ENCODE assay signal across 1 cellular context in genomic region chr13:20414475-20415287, GRCh38.
TF ChIP-seq lines count a peak whose summit lies in the region.

No MANE protein-coding gene starts in this region.

TF ChIP-seq in GM23338, 12 proteins besides CTCF, POLR2A, EP300 and RAD21 (continued from another document):
- no peak for TF ChIP-seq ZNF462 (CRISPR knock-in tag; IDR thresholded peaks at IDR 0.05)
- TF ChIP-seq POLR2AphosphoS5 (IDR thresholded peaks at IDR 0.05; ENCODE audit: low read depth) = no peak
- no peak for TF ChIP-seq ZNF114 (CRISPR knock-in tag; IDR thresholded peaks at IDR 0.05)
- no peak for TF ChIP-seq CREB1 (CRISPR knock-in tag; IDR thresholded peaks at IDR 0.05; ENCODE audit: low read depth)
- TF ChIP-seq, protein P1, sequence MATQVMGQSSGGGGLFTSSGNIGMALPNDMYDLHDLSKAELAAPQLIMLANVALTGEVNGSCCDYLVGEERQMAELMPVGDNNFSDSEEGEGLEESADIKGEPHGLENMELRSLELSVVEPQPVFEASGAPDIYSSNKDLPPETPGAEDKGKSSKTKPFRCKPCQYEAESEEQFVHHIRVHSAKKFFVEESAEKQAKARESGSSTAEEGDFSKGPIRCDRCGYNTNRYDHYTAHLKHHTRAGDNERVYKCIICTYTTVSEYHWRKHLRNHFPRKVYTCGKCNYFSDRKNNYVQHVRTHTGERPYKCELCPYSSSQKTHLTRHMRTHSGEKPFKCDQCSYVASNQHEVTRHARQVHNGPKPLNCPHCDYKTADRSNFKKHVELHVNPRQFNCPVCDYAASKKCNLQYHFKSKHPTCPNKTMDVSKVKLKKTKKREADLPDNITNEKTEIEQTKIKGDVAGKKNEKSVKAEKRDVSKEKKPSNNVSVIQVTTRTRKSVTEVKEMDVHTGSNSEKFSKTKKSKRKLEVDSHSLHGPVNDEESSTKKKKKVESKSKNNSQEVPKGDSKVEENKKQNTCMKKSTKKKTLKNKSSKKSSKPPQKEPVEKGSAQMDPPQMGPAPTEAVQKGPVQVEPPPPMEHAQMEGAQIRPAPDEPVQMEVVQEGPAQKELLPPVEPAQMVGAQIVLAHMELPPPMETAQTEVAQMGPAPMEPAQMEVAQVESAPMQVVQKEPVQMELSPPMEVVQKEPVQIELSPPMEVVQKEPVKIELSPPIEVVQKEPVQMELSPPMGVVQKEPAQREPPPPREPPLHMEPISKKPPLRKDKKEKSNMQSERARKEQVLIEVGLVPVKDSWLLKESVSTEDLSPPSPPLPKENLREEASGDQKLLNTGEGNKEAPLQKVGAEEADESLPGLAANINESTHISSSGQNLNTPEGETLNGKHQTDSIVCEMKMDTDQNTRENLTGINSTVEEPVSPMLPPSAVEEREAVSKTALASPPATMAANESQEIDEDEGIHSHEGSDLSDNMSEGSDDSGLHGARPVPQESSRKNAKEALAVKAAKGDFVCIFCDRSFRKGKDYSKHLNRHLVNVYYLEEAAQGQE (IDR thresholded peaks at IDR 0.05; ENCODE audit: unreplicated experiment) = no peak
- no peak for TF ChIP-seq ZNF331 (CRISPR knock-in tag; IDR thresholded peaks at IDR 0.05; ENCODE audit: low read depth)
- TF ChIP-seq EZH2 (IDR thresholded peaks at IDR 0.05; ENCODE audit: low read depth, unreplicated experiment) = peak; percentile 31
